Comparison of ENCODE assay signal across 13 cellular contexts in the genomic region with DNA sequence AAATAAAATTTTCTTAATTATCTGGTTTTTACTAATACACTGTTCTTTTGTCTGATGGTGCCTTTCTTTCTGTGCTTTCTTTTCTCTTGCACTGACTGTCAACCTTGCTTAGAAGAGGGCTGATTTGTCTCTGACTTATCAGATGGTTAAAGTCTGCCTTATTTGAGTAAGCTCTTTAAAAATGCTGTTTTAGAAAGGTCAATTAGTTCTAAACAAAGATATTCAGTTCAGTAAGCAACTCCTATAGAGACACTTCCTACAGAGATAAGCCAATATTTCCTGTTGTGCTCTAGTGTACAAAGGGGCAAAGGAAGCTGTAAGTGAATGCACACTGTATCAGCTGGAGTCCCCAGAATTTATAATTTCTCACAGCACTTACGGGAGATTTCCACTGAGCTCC.
A peak's percentile ranks its signal among the peaks of the same experiment; 100 is the strongest.
DNase-seq lines count a peak whose midpoint lies in the region; TF ChIP-seq lines count a peak whose summit lies in the region.
"Had no signal": no experiment of that assay in that cellular context is flagged by ENCODE, and none has a peak within 500 bp of the region (broad histone marks: within the 10 kb centered on the region; RNA-seq: fewer than 3 reads in every experiment).

No MANE protein-coding gene starts in this region.

- H3K23ac ChIP-seq in H9 (ENCODE audit: insufficient read length, low read depth, low read length), result no peak overlapping the region

- H3K4me3 Mint-ChIP-seq in H9, result no peak overlapping the region
- H3K4me3 Mint-ChIP-seq in activated CD4-positive, alpha-beta T cell treated with anti-CD3 and anti-CD28 coated beads, Interleukin-2, amount 10 ng/mL, durations not matched to agents 24 days and 14 days, result no peak overlapping the region
- H3K4me3 Mint-ChIP-seq: activated CD4-positive, alpha-beta T cell treated with anti-CD3 and anti-CD28 coated beads, Interleukin-2, amount 10 ng/mL, durations not matched to agents 7 days and 5 days; CD8-positive, alpha-beta T cell had no signal

- H3K4me1 ChIP-seq in H9 (ENCODE audit: insufficient read depth, low read length) (peaks cover 1% of the 10 kb centered on the region; the same call in 1 of the 2 replicates), OCI-LY7 (ENCODE audit: insufficient read depth, low read length, poor library complexity, severe bottlenecking) (peaks cover 7% of the 10 kb centered on the region), Peyer's patch (peaks cover 0 to 8% (median 0%) of the 10 kb centered on the region in 4 donors)

- POLR2A ChIA-PET in OCI-LY7 (lab: Charles Lee), result interaction anchor here (0.6 to 0.8 kb wide), 3 partner anchors 9 to 461 kb away, joined by 3 to 4 read pairs (median 4); no protein-coding TSS in a partner anchor

- no peaks in the 10 kb centered on the region for H3K27me3 Mint-ChIP-seq in H9 (ENCODE audit: low read depth)
- no peaks in the 10 kb centered on the region for H3K27me3 Mint-ChIP-seq in activated CD4-positive, alpha-beta T cell treated with anti-CD3 and anti-CD28 coated beads, Interleukin-2, amount 10 ng/mL, durations not matched to agents 24 days and 14 days
- H3K27me3 Mint-ChIP-seq: activated CD4-positive, alpha-beta T cell treated with anti-CD3 and anti-CD28 coated beads, Interleukin-2, amount 10 ng/mL, durations not matched to agents 7 days and 5 days had no signal

- H2BK120ac ChIP-seq in H9 (ENCODE audit: low read depth, low read length, poor library complexity, severe bottlenecking), result no peak overlapping the region

- no peak overlapping the region for H3K4ac ChIP-seq in H9 (ENCODE audit: low read depth, low read length)

- H2BK12ac ChIP-seq in H9 (ENCODE audit: insufficient read length, low read depth, low read length), result no peak overlapping the region

- no peaks in the 10 kb centered on the region for H3K79me1 ChIP-seq in H9 (ENCODE audit: insufficient read depth, low read depth, low read length, poor library complexity, severe bottlenecking)

- TF ChIP-seq CTCF in H9 (conservative IDR thresholded peaks at IDR 0.05) (no peak), OCI-LY7 (conservative IDR thresholded peaks at IDR 0.05; ENCODE audit: low read length) (no peak), fibroblast of villous mesenchyme (IDR thresholded peaks at IDR 0.05; ENCODE audit: insufficient read depth, low read depth, low read length) (no peak), Peyer's patch (IDR thresholded peaks at IDR 0.05) (no peak), foreskin fibroblast (IDR thresholded peaks at IDR 0.05; ENCODE audit: low read depth, low read length) (no peak)

- no peak overlapping the region for H2BK5ac ChIP-seq in H9 (ENCODE audit: insufficient read length, low read length)

- no peak overlapping the region for H4K5ac ChIP-seq in H9 (ENCODE audit: insufficient read length, low read depth, low read length)

- CTCF ChIA-PET in OCI-LY7 (lab: Charles Lee; ENCODE audit: unreplicated experiment), result no interaction called here

- no peak overlapping the region for H4K8ac ChIP-seq in H9 (replicated peaks; ENCODE audit: insufficient read length, low read depth, low read length)

- no peak for TF ChIP-seq POLR2A in Peyer's patch (IDR thresholded peaks at IDR 0.05)

- no CpG with 5 or more reads among the region's 1 CpG for WGBS in H9 (ENCODE audit: extremely low coverage, insufficient read length, low lambda C conversion rate)

- H4K20me1 ChIP-seq in H9 (ENCODE audit: control insufficient read depth, insufficient read depth, insufficient read length) (no peaks in the 10 kb centered on the region), OCI-LY7 (ENCODE audit: insufficient read depth, low read length) (no peaks in the 10 kb centered on the region)

- H3T11ph ChIP-seq in H9 (ENCODE audit: low read length), result no peak overlapping the region

- no peaks in the 10 kb centered on the region for H3K36me3 Mint-ChIP-seq in H9 (ENCODE audit: insufficient read depth in 1 of 3, low read depth in 3 of 3)
- peaks cover 2% of the 10 kb centered on the region for H3K36me3 Mint-ChIP-seq in activated CD4-positive, alpha-beta T cell treated with anti-CD3 and anti-CD28 coated beads, Interleukin-2, amount 10 ng/mL, durations not matched to agents 24 days and 14 days (ENCODE audit: low read depth)
- H3K36me3 Mint-ChIP-seq: CD8-positive, alpha-beta T cell had no signal

- no peaks in the 10 kb centered on the region for H3K9me3 ChIP-seq in H9 (ENCODE audit: control insufficient read depth, low read depth, low read length)
- no peaks in the 10 kb centered on the region for H3K9me3 ChIP-seq in OCI-LY7 (ENCODE audit: low read length)
- H3K9me3 ChIP-seq in Peyer's patch, result no peaks in the 10 kb centered on the region
- H3K9me3 ChIP-seq: stomach had no signal

- no peaks in the 10 kb centered on the region for H3K9me2 ChIP-seq in OCI-LY7 (ENCODE audit: insufficient read depth, low read length)

- no TSS peak for BruUV-seq in OCI-LY7 (replicated peaks; lab: Mats Ljungman, UMichigan)

- no peak overlapping the region for H2AK5ac ChIP-seq in H9 (ENCODE audit: insufficient read length, low read length)

- no peak overlapping the region for H4K91ac ChIP-seq in H9 (ENCODE audit: insufficient read length, low read depth, low read length)

- H3K4me2 ChIP-seq in H9 (ENCODE audit: insufficient read depth, insufficient read length, low read length), result no peak overlapping the region
- H3K4me2 ChIP-seq in OCI-LY7 (ENCODE audit: low read length), result 0 out of 2 replicates have a peak overlapping the region, but pooled peaks have one; percentile 1

- H3K36me3 ChIP-seq in OCI-LY7 (ENCODE audit: insufficient read depth, low read length) (no peaks in the 10 kb centered on the region), Peyer's patch (no peaks in the 10 kb centered on the region)
- H3K36me3 ChIP-seq: stomach had no signal

- no peak overlapping the region for H3K14ac ChIP-seq in H9 (ENCODE audit: insufficient read depth, low read length)

- H2BK15ac ChIP-seq in H9 (ENCODE audit: low read depth, low read length), result no peak overlapping the region

- H3K4me1 Mint-ChIP-seq in H9, result peaks cover 16 to 26% of the 10 kb centered on the region in 2 experiments
- H3K4me1 Mint-ChIP-seq in activated CD4-positive, alpha-beta T cell treated with anti-CD3 and anti-CD28 coated beads, Interleukin-2, amount 10 ng/mL, durations not matched to agents 24 days and 14 days, result peaks cover 9% of the 10 kb centered on the region

- no peak overlapping the region for H3K18ac ChIP-seq in H9 (ENCODE audit: insufficient read length, low read depth, low read length)

- no peaks in the 10 kb centered on the region for H3K27me3 ChIP-seq in H9 (ENCODE audit: insufficient read depth, low read length)
- H3K27me3 ChIP-seq in Peyer's patch, result no peaks in the 10 kb centered on the region
- H3K27me3 ChIP-seq: stomach had no signal

- no peak overlapping the region for H3K9ac ChIP-seq in H9 (ENCODE audit: extremely low read depth, insufficient read length, low read length)

- H3K56ac ChIP-seq in H9 (ENCODE audit: insufficient read length, low read depth, low read length), result no peak overlapping the region

- DNase-seq in H9, result no peak
- peak; percentile 13 for DNase-seq in OCI-LY7 (ENCODE audit: low spot score)
- peak; percentile 39 for DNase-seq in fibroblast of villous mesenchyme (ENCODE audit: low read depth)
- peak; percentile 8 for DNase-seq in retina
- DNase-seq in Peyer's patch, result no peak
- no peak for DNase-seq in activated CD4-positive, alpha-beta T cell treated with anti-CD3 and anti-CD28 coated beads, Interleukin-2, amount 10 ng/mL, durations not matched to agents 24 days and 14 days
- DNase-seq in foreskin fibroblast, result no peak
- DNase-seq: activated CD4-positive, alpha-beta T cell treated with anti-CD3 and anti-CD28 coated beads, Interleukin-2, amount 10 ng/mL, durations not matched to agents 7 days and 5 days; CD8-positive, alpha-beta T cell; effector memory CD4-positive, alpha-beta T cell; NCI-H1048; NCI-H2227 treated with DMSO at 0.1 percent for 48 hours; stomach had no signal

- no peak overlapping the region for H2BK20ac ChIP-seq in H9 (ENCODE audit: low read depth, low read length, poor library complexity, severe bottlenecking)

- intact Hi-C loops in OCI-LY7 (cut with micrococcal nuclease; ENCODE audit: unreplicated experiment), result no loop called here
- intact Hi-C loops in activated CD4-positive, alpha-beta T cell treated with anti-CD3 and anti-CD28 coated beads, Interleukin-2, amount 10 ng/mL, durations not matched to agents 24 days and 14 days (cut with micrococcal nuclease), result no loop called here

- H3K23me2 ChIP-seq in H9 (ENCODE audit: insufficient read length, low read depth, low read length, poor library complexity, severe bottlenecking), result no peaks in the 10 kb centered on the region

- H3K4me3 ChIP-seq in OCI-LY7 (ENCODE audit: low read depth, low read length, poor library complexity, severe bottlenecking) (no peak overlapping the region), fibroblast of villous mesenchyme (ENCODE audit: low read depth, low read length) (no peak overlapping the region), Peyer's patch (no peak overlapping the region), foreskin fibroblast (ENCODE audit: low read depth in 1 of 2, low read length in 2 of 2) (no peak overlapping the region)
- H3K4me3 ChIP-seq: stomach had no signal

- no peak overlapping the region for H3K27ac ChIP-seq in H9 (ENCODE audit: insufficient read length, low read depth, low read length)
- no peak overlapping the region for H3K27ac ChIP-seq in OCI-LY7 (ENCODE audit: low read depth, low read length, poor library complexity, severe bottlenecking)
- H3K27ac ChIP-seq in Peyer's patch, result no peak overlapping the region
- H3K27ac ChIP-seq: stomach had no signal

- H3K79me2 ChIP-seq in H9 (ENCODE audit: insufficient read depth, low read length), result no peaks in the 10 kb centered on the region
- no peaks in the 10 kb centered on the region for H3K79me2 ChIP-seq in OCI-LY7 (ENCODE audit: insufficient read depth, low read depth, low read length)

- H3K9me3 Mint-ChIP-seq in H9, result no peaks in the 10 kb centered on the region
- H3K9me3 Mint-ChIP-seq in activated CD4-positive, alpha-beta T cell treated with anti-CD3 and anti-CD28 coated beads, Interleukin-2, amount 10 ng/mL, durations not matched to agents 24 days and 14 days, result no peaks in the 10 kb centered on the region
- H3K9me3 Mint-ChIP-seq: activated CD4-positive, alpha-beta T cell treated with anti-CD3 and anti-CD28 coated beads, Interleukin-2, amount 10 ng/mL, durations not matched to agents 7 days and 5 days; CD8-positive, alpha-beta T cell had no signal

- H3K27ac Mint-ChIP-seq in H9, result peak overlapping the region; percentile 17 to 58 (median 40); a peak in 4 of 7 replicates
- H3K27ac Mint-ChIP-seq in activated CD4-positive, alpha-beta T cell treated with anti-CD3 and anti-CD28 coated beads, Interleukin-2, amount 10 ng/mL, durations not matched to agents 24 days and 14 days, result no peak overlapping the region
- H3K27ac Mint-ChIP-seq: activated CD4-positive, alpha-beta T cell treated with anti-CD3 and anti-CD28 coated beads, Interleukin-2, amount 10 ng/mL, durations not matched to agents 7 days and 5 days; CD8-positive, alpha-beta T cell had no signal

- H2AFZ ChIP-seq in H9 (ENCODE audit: low read length) (no peak overlapping the region), OCI-LY7 (ENCODE audit: low read length) (no peak overlapping the region)

Comparison
In these comparisons a context has a peak if more than half of its experiments do, and no peak if none do; other contexts are left out.
1. DNase-seq: peak in OCI-LY7 (single experiment), fibroblast of villous mesenchyme (single experiment) and retina (single experiment); none in H9 (single experiment), Peyer's patch (0 of 3), activated CD4-positive, alpha-beta T cell treated with anti-CD3 and anti-CD28 coated beads, Interleukin-2, amount 10 ng/mL, durations not matched to agents 24 days and 14 days (single experiment) and foreskin fibroblast (0 of 2).